ENCODE assay signal across 1 cellular context in genomic region chr3:184345678-184346144, GRCh38.
TF ChIP-seq lines count a peak whose summit lies in the region.

No MANE protein-coding gene starts in this region.

TF ChIP-seq in Ishikawa, 13 proteins besides CTCF, POLR2A, EP300 and RAD21 (continued from another document):
- TF ChIP-seq MAX (IDR thresholded peaks at IDR 0.05) (peak; percentile 70), TEAD4 (IDR thresholded peaks at IDR 0.05) (peak; percentile 91), TCF12 (IDR thresholded peaks at IDR 0.05; ENCODE audit: low read depth) (peak; percentile 54; the same call in 1 of the 2 replicates), ZBTB7A (IDR thresholded peaks at IDR 0.05; ENCODE audit: low read depth) (peak; percentile 42; the same call in 1 of the 2 replicates), CREB1 (IDR thresholded peaks at IDR 0.05; ENCODE audit: low read depth) (no peak; the same call in 1 of the 2 replicates), EGR1 (IDR thresholded peaks at IDR 0.05) (no peak), USF1 (IDR thresholded peaks at IDR 0.05) (peak; percentile 87), YY1 (IDR thresholded peaks at IDR 0.05; ENCODE audit: low read depth) (no peak), FOXM1 (IDR thresholded peaks at IDR 0.05; ENCODE audit: borderline replicate concordance, low read depth) (peak; percentile 47)
TF ChIP-seq in Ishikawa: peak in this region for 9.
